Comparison of ENCODE assay signal across 27 cellular contexts in the genomic region with DNA sequence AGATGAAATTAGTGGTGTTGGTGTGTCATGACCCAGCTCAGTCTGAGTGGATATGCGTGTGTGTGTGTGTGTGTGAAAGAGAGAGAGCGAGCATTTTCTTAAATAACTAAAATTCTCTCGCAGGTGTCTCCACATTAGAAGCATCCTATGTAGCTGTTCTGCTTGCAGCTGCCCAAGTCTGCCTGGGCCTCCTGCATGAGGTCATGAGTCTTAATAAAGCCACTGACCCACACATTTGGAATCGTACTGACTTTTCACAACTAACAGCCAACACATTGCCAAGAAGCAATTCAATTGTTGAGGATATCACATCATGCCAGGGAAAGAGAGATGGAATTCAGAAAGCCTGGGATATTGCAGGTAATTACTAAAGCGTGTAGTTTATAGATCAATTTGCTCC.
"Had no signal": no experiment of that assay in that cellular context is flagged by ENCODE, and none has a peak within 500 bp of the region (broad histone marks: within the 10 kb centered on the region; RNA-seq: fewer than 3 reads in every experiment).

No MANE protein-coding gene starts in this region.

- H3K4me1 ChIP-seq: adrenal gland, body of pancreas had no signal

- ATAC-seq: activated CD4-positive, alpha-beta T cell treated with anti-CD3 and anti-CD28 coated beads for 36 hours; activated CD8-positive, alpha-beta memory T cell treated with anti-CD3 and anti-CD28 coated beads, Interleukin-2, amount 10 ng/mL, durations not matched to agents 7 days and 5 days; activated CD8-positive, alpha-beta T cell treated with anti-CD3 and anti-CD28 coated beads, Interleukin-2, amount 10 ng/mL, durations not matched to agents 7 days and 5 days; activated naive CD8-positive, alpha-beta T cell treated with anti-CD3 and anti-CD28 coated beads, Interleukin-2, amount 50 U/mL, for 24 hours; body of pancreas; esophagus mucosa had no signal

- H3K27ac ChIP-seq: adrenal gland, body of pancreas, coronary artery, dorsolateral prefrontal cortex had no signal

- DNase-seq: activated CD4-positive, alpha-beta memory T cell treated with anti-CD3 and anti-CD28 coated beads for 36 hours; activated CD4-positive, alpha-beta T cell treated with anti-CD3 and anti-CD28 coated beads for 36 hours; activated CD4-positive, alpha-beta T cell treated with anti-CD3 and anti-CD28 coated beads, Interleukin-2, amount 10 ng/mL, durations not matched to agents 24 days and 14 days; activated CD4-positive, CD25-positive, alpha-beta regulatory T cell; activated CD4-positive, CD25-positive, alpha-beta regulatory T cell treated with anti-CD3 and anti-CD28 coated beads, Interleukin-2, amount 50 U/mL, for 72 hours; activated CD8-positive, alpha-beta memory T cell treated with anti-CD3 and anti-CD28 coated beads, Interleukin-2, amount 10 ng/mL, durations not matched to agents 7 days and 5 days; activated CD8-positive, alpha-beta memory T cell treated with anti-CD3 and anti-CD28 coated beads, Interleukin-2, amount 50 U/mL, for 4 hours; activated CD8-positive, alpha-beta T cell treated with anti-CD3 and anti-CD28 coated beads, Interleukin-2, amount 10 ng/mL, durations not matched to agents 7 days and 5 days; activated effector memory CD4-positive, alpha-beta T cell treated with anti-CD3 and anti-CD28 coated beads, Interleukin-2, amount 50 U/mL, for 16 hours; activated naive CD4-positive, alpha-beta T cell treated with anti-CD3 and anti-CD28 coated beads for 36 hours; activated naive CD8-positive, alpha-beta T cell treated with anti-CD3 and anti-CD28 coated beads for 36 hours; activated naive CD8-positive, alpha-beta T cell treated with anti-CD3 and anti-CD28 coated beads, Interleukin-2, amount 50 U/mL, for 24 hours; activated T-cell treated with anti-CD3 and anti-CD28 coated beads, Interleukin-2, amount 50 U/mL, for 1 hour; activated T-cell treated with anti-CD3 and anti-CD28 coated beads, Interleukin-2, amount 50 U/mL, for 48 hours; adrenal gland; amygdala; aorta; body of pancreas; central memory CD4-positive, alpha-beta T cell; cerebellar nuclear complex; dorsolateral prefrontal cortex; effector memory CD4-positive, alpha-beta T cell; endodermal cell; foreskin fibroblast; T-helper 2 cell had no signal

- H3K9me3 ChIP-seq: adrenal gland had no signal

- H3K27me3 ChIP-seq: adrenal gland, body of pancreas, dorsolateral prefrontal cortex had no signal

- H3K4me3 ChIP-seq: adrenal gland, body of pancreas, coronary artery, dorsolateral prefrontal cortex had no signal
